In the genomic region with DNA sequence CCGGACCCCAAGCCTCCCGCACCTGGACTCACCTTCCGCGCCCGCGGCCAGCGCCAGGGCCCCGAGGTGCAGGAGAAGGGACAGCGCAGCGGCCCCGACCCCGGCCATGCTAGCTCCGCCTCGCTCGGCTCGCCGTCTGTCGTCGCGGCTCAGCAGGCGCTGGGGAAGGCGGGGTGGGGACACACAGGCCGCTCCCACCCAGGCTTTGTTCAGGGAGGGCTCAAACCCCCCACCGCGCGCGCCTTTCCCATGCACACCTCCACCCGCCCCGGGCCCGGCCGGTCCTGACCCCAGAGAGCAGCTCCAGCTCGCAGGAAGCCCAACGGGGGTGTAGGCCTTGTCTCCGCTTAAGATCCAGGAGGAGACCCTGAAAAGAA, we compare ENCODE assay signal across 10 cellular contexts. TPM values are rescaled to one million over a fixed set of nuclear protein-coding genes. Genes with fewer than 3 reads are reported as not detected.
DNase-seq lines count a peak whose midpoint lies in the region; ATAC-seq and TF ChIP-seq lines count a peak whose summit lies in the region.
"Had no signal": no experiment of that assay in that cellular context is flagged by ENCODE, and none has a peak within 500 bp of the region (broad histone marks: within the 10 kb centered on the region; RNA-seq: fewer than 3 reads in every experiment).

A gene (minus strand): TSS at position 141 of the 377 bp plus-strand sequence. CDS start 33 bp downstream, at position 108.

- DNase-seq in HFFc6 = no peak
- no peak for DNase-seq in left lobe of liver (ENCODE audit: low spot score)
- DNase-seq in stimulated activated naive B cell treated with anti-CD40 and anti-IgM and Interleukin-4, amounts not matched to agents 10 μg/mL and 1 μg/mL and 100 μg/mL, for 72 hours = no peak
- no peak for DNase-seq in NCI-H1930 (lab: John Stamatoyannopoulos, UW)
- DNase-seq in SIG-M5 (lab: John Stamatoyannopoulos, UW) = no peak
- DNase-seq: stimulated activated naive CD8-positive, alpha-beta T cell treated with anti-CD3 and anti-CD28 coated beads, Interleukin-15, Interleukin-2, amounts not matched to agents 100 U/mL and 50 U/mL, for 24 hours had no signal

- TF ChIP-seq CTCF in HFFc6 (IDR thresholded peaks at IDR 0.05) = no peak

- H3K9me3 Mint-ChIP-seq in HFFc6 = no peaks in the 10 kb centered on the region
- H3K9me3 Mint-ChIP-seq in dendritic cell treated with granulocyte-macrophage colony-stimulating factor and Interleukin-4, amounts not matched to agents 40 ng/mL and 50 ng/mL, for 4 days = no peaks in the 10 kb centered on the region
- H3K9me3 Mint-ChIP-seq in stimulated activated naive B cell treated with anti-CD40 and anti-IgM and Interleukin-4, amounts not matched to agents 10 μg/mL and 1 μg/mL and 100 μg/mL, for 72 hours = no peaks in the 10 kb centered on the region
- H3K9me3 Mint-ChIP-seq: IgD-negative memory B cell had no signal

- H3K27me3 Mint-ChIP-seq in HFFc6 (ENCODE audit: insufficient read depth) = peaks cover 40% of the 10 kb centered on the region
- H3K27me3 Mint-ChIP-seq in dendritic cell treated with granulocyte-macrophage colony-stimulating factor and Interleukin-4, amounts not matched to agents 40 ng/mL and 50 ng/mL, for 4 days = peaks cover 64% of the 10 kb centered on the region
- peaks cover 43 to 44% of the 10 kb centered on the region in 2 donors for H3K27me3 Mint-ChIP-seq in stimulated activated naive B cell treated with anti-CD40 and anti-IgM and Interleukin-4, amounts not matched to agents 10 μg/mL and 1 μg/mL and 100 μg/mL, for 72 hours

- no peaks in the 10 kb centered on the region for H3K36me3 Mint-ChIP-seq in HFFc6 (ENCODE audit: low read depth)
- H3K36me3 Mint-ChIP-seq in dendritic cell treated with granulocyte-macrophage colony-stimulating factor and Interleukin-4, amounts not matched to agents 40 ng/mL and 50 ng/mL, for 4 days (ENCODE audit: low read depth) = no peaks in the 10 kb centered on the region
- peaks cover 0 to 5% of the 10 kb centered on the region in 2 donors for H3K36me3 Mint-ChIP-seq in stimulated activated naive B cell treated with anti-CD40 and anti-IgM and Interleukin-4, amounts not matched to agents 10 μg/mL and 1 μg/mL and 100 μg/mL, for 72 hours

- peak within 1 kb of the TSS; percentile 88 for H3K4me3 Mint-ChIP-seq in HFFc6
- H3K4me3 Mint-ChIP-seq in dendritic cell treated with granulocyte-macrophage colony-stimulating factor and Interleukin-4, amounts not matched to agents 40 ng/mL and 50 ng/mL, for 4 days = peak within 1 kb of the TSS; percentile 59
- peak within 1 kb of the TSS; percentile 71 to 74 for H3K4me3 Mint-ChIP-seq in stimulated activated naive B cell treated with anti-CD40 and anti-IgM and Interleukin-4, amounts not matched to agents 10 μg/mL and 1 μg/mL and 100 μg/mL, for 72 hours

- H3K27ac Mint-ChIP-seq in HFFc6 = no peak within 1 kb of the TSS
- peak within 1 kb of the TSS; percentile 73 for H3K27ac Mint-ChIP-seq in dendritic cell treated with granulocyte-macrophage colony-stimulating factor and Interleukin-4, amounts not matched to agents 40 ng/mL and 50 ng/mL, for 4 days
- no peak within 1 kb of the TSS for H3K27ac Mint-ChIP-seq in stimulated activated naive B cell treated with anti-CD40 and anti-IgM and Interleukin-4, amounts not matched to agents 10 μg/mL and 1 μg/mL and 100 μg/mL, for 72 hours

- ATAC-seq in left lobe of liver (peak; percentile 38), HG02938 (IDR thresholded peaks at IDR 0.05; ENCODE audit: unreplicated experiment) (no peak), HG03520 (IDR thresholded peaks at IDR 0.05; ENCODE audit: unreplicated experiment) (no peak)
- ATAC-seq in stimulated activated naive B cell treated with anti-CD40 and anti-IgM and Interleukin-4, amounts not matched to agents 10 μg/mL and 1 μg/mL and 100 μg/mL, for 72 hours (replicated peaks) = no peak
- ATAC-seq: stimulated activated naive CD8-positive, alpha-beta T cell treated with anti-CD3 and anti-CD28 coated beads, Interleukin-15, Interleukin-2, amounts not matched to agents 100 U/mL and 50 U/mL, for 24 hours had no signal

- H3K4me1 Mint-ChIP-seq in HFFc6 (ENCODE audit: low read depth) = peaks cover 18% of the 10 kb centered on the region
- H3K4me1 Mint-ChIP-seq in dendritic cell treated with granulocyte-macrophage colony-stimulating factor and Interleukin-4, amounts not matched to agents 40 ng/mL and 50 ng/mL, for 4 days (ENCODE audit: low read depth) = peaks cover 64% of the 10 kb centered on the region
- peaks cover 36 to 61% of the 10 kb centered on the region in 2 donors for H3K4me1 Mint-ChIP-seq in stimulated activated naive B cell treated with anti-CD40 and anti-IgM and Interleukin-4, amounts not matched to agents 10 μg/mL and 1 μg/mL and 100 μg/mL, for 72 hours

- intact Hi-C loops in dendritic cell treated with granulocyte-macrophage colony-stimulating factor and Interleukin-4, amounts not matched to agents 40 ng/mL and 50 ng/mL, for 4 days (cut with micrococcal nuclease) = no loop called here

RNA-seq across cellular contexts. Expression of the gene that starts here (rescaled TPM):
- total RNA-seq in HFFc6 (2021; fragmentation: NEBNext Ultra II Directional; extraction: Animal tissue kit (Norgen Biotek cat#: 25700)) = under 1 TPM in 2 of 6 experiments, not detected in 4; 0.05 to 0.07 TPM
- total RNA-seq in left lobe of liver = 0.15 TPM

Comparison
In these comparisons a context has a peak if more than half of its experiments do, and no peak if none do; other contexts are left out.
1. Peak in ATAC-seq in left lobe of liver; RNA of the gene not detected or under 1 TPM.